ENCODE assay signal across 8 cellular contexts in genomic region chr20:24948939-24949679, GRCh38. TPM values are rescaled to one million over a fixed set of nuclear protein-coding genes. Genes with fewer than 3 reads are reported as not detected.
DNase-seq lines count a peak whose midpoint lies in the region; ATAC-seq, FAIRE-seq and TF ChIP-seq lines count a peak whose summit lies in the region.

Gene CST7 (plus strand): TSS chr20:24949269. CDS start chr20:24949506, 237 bp downstream.

- H3K4me3 ChIP-seq in small intestine (ENCODE audit: low read depth in 1 of 2, low read length in 2 of 2) = peak within 1 kb of the TSS in 1 of 2 donors; percentile 51
- H3K4me3 ChIP-seq in mesenchymal stem cell (ENCODE audit: insufficient read depth in 1 of 2, low read depth in 1 of 2, low read length in 2 of 2) = no peak within 1 kb of the TSS

- H2BK5ac ChIP-seq in mesenchymal stem cell (ENCODE audit: low read depth, low read length, poor library complexity, severe bottlenecking) = no peak within 1 kb of the TSS

- H3K27ac ChIP-seq in small intestine (ENCODE audit: low read depth in 1 of 2, low read length in 1 of 2) = peak within 1 kb of the TSS; percentile 65 to 84
- H3K27ac ChIP-seq in foreskin keratinocyte = no peak within 1 kb of the TSS
- H3K27ac ChIP-seq in mesenchymal stem cell (ENCODE audit: low read length, poor library complexity, severe bottlenecking) = no peak within 1 kb of the TSS

- ATAC-seq in HG02759 (IDR thresholded peaks at IDR 0.05; ENCODE audit: unreplicated experiment) = peak; percentile 60
- ATAC-seq in foreskin keratinocyte = no peak
- ATAC-seq in GM21367 (IDR thresholded peaks at IDR 0.05; ENCODE audit: unreplicated experiment) = no peak
- ATAC-seq in HG03469 (IDR thresholded peaks at IDR 0.05; ENCODE audit: unreplicated experiment) = no peak

- H4K8ac ChIP-seq in mesenchymal stem cell (ENCODE audit: low read length) = no peak within 1 kb of the TSS

- H2BK15ac ChIP-seq in mesenchymal stem cell (ENCODE audit: low read depth, poor library complexity, severe bottlenecking) = no peak within 1 kb of the TSS

- 60 to 81% (median 73%) methylated on average over 20 of the region's 20 CpGs for WGBS in small intestine, 3 donors
- WGBS in mesenchymal stem cell = 78% methylated on average over 17 of the region's 20 CpGs

- H3K79me1 ChIP-seq in mesenchymal stem cell (replicated peaks; ENCODE audit: low read length, poor library complexity, severe bottlenecking) = no peaks in the 10 kb centered on the region

- H4K91ac ChIP-seq in mesenchymal stem cell (ENCODE audit: low read length) = no peak within 1 kb of the TSS

- H3K14ac ChIP-seq in mesenchymal stem cell (ENCODE audit: low read length in 2 of 2) = no peak within 1 kb of the TSS

- H3K23ac ChIP-seq in mesenchymal stem cell (ENCODE audit: low read length in 2 of 2) = no peak within 1 kb of the TSS

- H3K9ac ChIP-seq in mesenchymal stem cell (ENCODE audit: low read length) = no peak within 1 kb of the TSS

- H3K27me3 ChIP-seq in small intestine (ENCODE audit: control insufficient read depth in 2 of 2, insufficient read depth in 2 of 2, low read length in 2 of 2) (no peaks in the 10 kb centered on the region), foreskin keratinocyte (no peaks in the 10 kb centered on the region), mesenchymal stem cell (ENCODE audit: control insufficient read depth in 1 of 2, insufficient read depth in 1 of 2, low read length in 2 of 2) (peaks cover 18 to 23% of the 10 kb centered on the region in 2 experiments)

- no peak within 1 kb of the TSS for H3K18ac ChIP-seq in mesenchymal stem cell (ENCODE audit: low read depth in 1 of 2, low read length in 2 of 2)

- H3K4me1 ChIP-seq in small intestine (ENCODE audit: control insufficient read depth in 2 of 2, insufficient read depth in 1 of 2, low read depth in 1 of 2, low read length in 1 of 2) (no peaks in the 10 kb centered on the region), foreskin keratinocyte (no peaks in the 10 kb centered on the region), mesenchymal stem cell (ENCODE audit: control insufficient read depth, insufficient read depth, low read depth, low read length) (peaks cover 1% of the 10 kb centered on the region)

- DNase-seq in T-helper 22 cell (ENCODE audit: low read depth) (peak; percentile 69), small intestine (peak; percentile 77), foreskin keratinocyte (no peak), mesenchymal stem cell (no peak)
- peak; percentile 71 for DNase-seq in activated naive CD8-positive, alpha-beta T cell treated with anti-CD3 and anti-CD28 coated beads, Interleukin-2, amount 50 U/mL, for 16 hours (ENCODE audit: low read depth, low spot score)

- H3K36me3 ChIP-seq in small intestine (ENCODE audit: control insufficient read depth in 2 of 2, insufficient read depth in 2 of 2, low read length in 2 of 2) = no peaks in the 10 kb centered on the region
- H3K36me3 ChIP-seq in mesenchymal stem cell (ENCODE audit: control insufficient read depth in 1 of 2, insufficient read depth in 2 of 2, low read depth in 1 of 2, low read length in 2 of 2) = peaks cover 0 to 12% of the 10 kb centered on the region in 2 experiments

- TF ChIP-seq CTCF in foreskin keratinocyte (conservative IDR thresholded peaks at IDR 0.05) = no peak

- H2BK12ac ChIP-seq in mesenchymal stem cell (ENCODE audit: low read length in 2 of 2) = no peak within 1 kb of the TSS

- H3K9me3 ChIP-seq in small intestine (ENCODE audit: control insufficient read depth, low read depth) = no peaks in the 10 kb centered on the region
- H3K9me3 ChIP-seq in mesenchymal stem cell (ENCODE audit: control insufficient read depth, low read length) = no peaks in the 10 kb centered on the region

- no peak within 1 kb of the TSS for H2BK120ac ChIP-seq in mesenchymal stem cell (ENCODE audit: low read depth, low read length)

- no peak within 1 kb of the TSS for H2AK5ac ChIP-seq in mesenchymal stem cell (ENCODE audit: low read length, severe bottlenecking)

- no peak within 1 kb of the TSS for H3K4ac ChIP-seq in mesenchymal stem cell (ENCODE audit: low read depth in 1 of 2, low read length in 2 of 2)

- no peak for FAIRE-seq in small intestine (lab: Jason Lieb, UNC)

- H3K4me2 ChIP-seq in mesenchymal stem cell (ENCODE audit: low read length, poor library complexity, severe bottlenecking) = no peak within 1 kb of the TSS

- no peak within 1 kb of the TSS for H2AFZ ChIP-seq in mesenchymal stem cell (ENCODE audit: low read depth, low read length)

RNA-seq across cellular contexts. Expression of gene CST7, which starts in this region (rescaled TPM):
- polyA plus RNA-seq in small intestine (1 to 10 TPM; 2.5 to 4.9 (median 3.1) TPM), foreskin keratinocyte (not detected in 2 replicates)
- not detected in 2 replicates for total RNA-seq in foreskin keratinocyte
- not detected for polyA plus RNA-seq in mesenchymal stem cell (2013, experiment 1 of 2)
- polyA plus RNA-seq in mesenchymal stem cell (2013, experiment 2 of 2) = not detected

Comparison
In these comparisons a context has a peak if more than half of its experiments do, and no peak if none do; other contexts are left out.
1. DNase-seq: peak in T-helper 22 cell (single experiment), activated naive CD8-positive, alpha-beta T cell treated with anti-CD3 and anti-CD28 coated beads, Interleukin-2, amount 50 U/mL, for 16 hours (single experiment) and small intestine (single experiment); none in foreskin keratinocyte (0 of 2) and mesenchymal stem cell (single experiment).
2. H3K27ac ChIP-seq: peak in small intestine (2 of 2); none in foreskin keratinocyte (single experiment) and mesenchymal stem cell (single experiment).